In the genomic region with DNA sequence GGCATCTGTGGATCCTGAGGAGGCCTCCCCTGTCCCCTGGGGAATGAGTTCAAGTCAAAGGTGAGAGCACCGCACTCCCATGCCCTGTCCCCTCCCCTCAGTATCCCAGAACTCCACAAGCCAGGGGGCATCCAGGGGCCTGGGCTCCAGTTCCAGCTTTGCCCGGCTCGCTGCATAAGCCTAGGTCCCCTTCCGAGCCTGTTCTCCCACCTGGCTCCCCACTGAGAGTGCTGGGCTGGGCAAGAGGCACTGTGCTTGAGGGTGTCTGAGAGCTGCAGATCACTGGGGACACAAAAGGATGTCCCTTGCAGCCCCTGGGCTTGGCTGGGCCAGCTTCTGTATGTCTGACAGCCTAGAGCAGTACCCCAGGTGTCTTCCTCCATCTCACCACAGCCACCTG, we compare ENCODE assay signal across 25 cellular contexts.
"Had no signal": no experiment of that assay in that cellular context is flagged by ENCODE, and none has a peak within 500 bp of the region (broad histone marks: within the 10 kb centered on the region; RNA-seq: fewer than 3 reads in every experiment).

No MANE protein-coding gene starts in this region.

- H3K4me2 ChIP-seq: KMS-11, PC-9 had no signal

- H3K27me3 Mint-ChIP-seq: activated B cell treated with CpG ODN at 0.5 μM for 24 hours; activated naive CD8-positive, alpha-beta T cell; T-cell had no signal

- DNase-seq: activated B cell treated with CpG ODN at 0.5 μM for 24 hours; activated CD4-positive, alpha-beta T cell treated with anti-CD3 and anti-CD28 coated beads for 1 hour; activated CD4-positive, alpha-beta T cell treated with anti-CD3 and anti-CD28 coated beads, Interleukin-2, amount 10 ng/mL, durations not matched to agents 24 days and 14 days; activated CD4-positive, alpha-beta T cell treated with anti-CD3 and anti-CD28 coated beads, Interleukin-2, amount 50 U/mL, for 48 hours; activated CD8-positive, alpha-beta memory T cell treated with anti-CD3 and anti-CD28 coated beads for 24 hours; activated gamma-delta T cell; activated naive CD4-positive, alpha-beta T cell treated with anti-CD3 and anti-CD28 coated beads for 36 hours; activated T-cell treated with anti-CD3 and anti-CD28 coated beads, Interleukin-2, amount 50 U/mL, for 4 hours; amygdala; MG63; MV-4-11; NCI-H1092 treated with DMSO at 0.1 percent for 48 hours; NCI-H1417 treated with DMSO at 0.1 percent for 48 hours; NCI-H1694; NCI-H2029; NCI-H2107; NCI-H510A treated with DMSO at 0.1 percent for 48 hours; PC-9; SIG-M5; T-cell; T-helper 2 cell; T1000 had no signal

- H3K9me3 Mint-ChIP-seq: activated B cell treated with CpG ODN at 0.5 μM for 24 hours; activated CD4-positive, alpha-beta T cell treated with anti-CD3 and anti-CD28 coated beads, Interleukin-2, amount 10 ng/mL, durations not matched to agents 24 days and 14 days; activated naive CD4-positive, alpha-beta T cell treated with anti-CD3 and anti-CD28 coated beads for 36 hours; activated T-cell treated with anti-CD3 and anti-CD28 coated beads, Interleukin-2, amount 50 U/mL, for 4 hours; T-cell had no signal

- H2AFZ ChIP-seq: PC-9 had no signal

- ATAC-seq: activated T-cell treated with anti-CD3 and anti-CD28 coated beads, Interleukin-2, amount 50 U/mL, for 4 hours; T-cell had no signal

- H3K27ac Mint-ChIP-seq: activated B cell treated with CpG ODN at 0.5 μM for 24 hours; activated CD4-positive, alpha-beta T cell treated with anti-CD3 and anti-CD28 coated beads, Interleukin-2, amount 10 ng/mL, durations not matched to agents 24 days and 14 days; activated naive CD4-positive, alpha-beta T cell treated with anti-CD3 and anti-CD28 coated beads for 36 hours; activated naive CD8-positive, alpha-beta T cell; T-cell had no signal

- H3K27me3 ChIP-seq: MG63 had no signal

- H3K27ac ChIP-seq: KMS-11, PC-9 had no signal

- H3K36me3 Mint-ChIP-seq: activated naive CD8-positive, alpha-beta T cell; brain; T-cell had no signal

- H3K4me3 Mint-ChIP-seq: activated B cell treated with CpG ODN at 0.5 μM for 24 hours; activated CD4-positive, alpha-beta T cell treated with anti-CD3 and anti-CD28 coated beads, Interleukin-2, amount 10 ng/mL, durations not matched to agents 24 days and 14 days; activated naive CD4-positive, alpha-beta T cell treated with anti-CD3 and anti-CD28 coated beads for 36 hours; activated naive CD8-positive, alpha-beta T cell; activated T-cell treated with anti-CD3 and anti-CD28 coated beads, Interleukin-2, amount 50 U/mL, for 4 hours; brain; T-cell had no signal

- H3K4me3 ChIP-seq: MG63, PC-9 had no signal

- H3K9me3 ChIP-seq: MG63 had no signal
